Comparison of ENCODE assay signal across 15 cellular contexts in the genomic region with DNA sequence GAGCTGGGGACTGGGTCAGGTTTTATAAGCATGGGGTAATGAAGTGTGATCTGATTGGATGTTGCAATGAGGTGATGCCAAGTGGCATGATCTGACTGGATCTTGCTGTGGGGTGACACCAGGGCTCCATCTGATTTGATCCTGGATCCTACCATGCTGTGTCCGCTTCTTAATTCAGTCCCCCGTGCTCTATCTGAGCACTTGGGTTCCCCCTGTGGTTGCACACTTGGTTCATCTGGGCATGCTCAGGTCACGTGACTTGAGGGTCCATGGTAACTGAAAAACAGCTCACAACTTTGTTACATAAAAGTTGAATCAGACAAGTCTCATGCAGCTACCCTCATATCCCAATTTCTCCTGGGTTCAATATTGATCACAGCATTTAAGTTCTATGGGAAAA.
DNase-seq lines count a peak whose midpoint lies in the region; ATAC-seq, FAIRE-seq and TF ChIP-seq lines count a peak whose summit lies in the region.
"Had no signal": no experiment of that assay in that cellular context is flagged by ENCODE, and none has a peak within 500 bp of the region (broad histone marks: within the 10 kb centered on the region; RNA-seq: fewer than 3 reads in every experiment).

No MANE protein-coding gene starts in this region.

- H3K9ac ChIP-seq in HepG2 (ENCODE audit: insufficient read depth, low read depth, low read length) (no peak overlapping the region), K562 (ENCODE audit: insufficient read depth in 1 of 2, low read depth in 2 of 2, low read length in 2 of 2) (no peak overlapping the region)

- H3K9me1 ChIP-seq in K562 (ENCODE audit: control insufficient read depth, insufficient read depth, low read length), result no peaks in the 10 kb centered on the region

- TF ChIP-seq EP300 in HepG2 (IDR thresholded peaks at IDR 0.05; ENCODE audit: low read depth in 2 of 2, low read length in 2 of 2) (no peak), HepG2 (CRISPR knock-in tag; IDR thresholded peaks at IDR 0.05; ENCODE audit: borderline replicate concordance) (no peak), K562 (IDR thresholded peaks at IDR 0.05; ENCODE audit: low read length) (no peak)

- no peaks in the 10 kb centered on the region for H3K36me3 ChIP-seq in HepG2 (replicated peaks in 1 of 2; ENCODE audit: control insufficient read depth in 1 of 2, insufficient read depth in 2 of 2, low read length in 2 of 2)
- H3K36me3 ChIP-seq in right lobe of liver, result no peaks in the 10 kb centered on the region
- H3K36me3 ChIP-seq in K562 (ENCODE audit: control insufficient read depth, insufficient read depth, low read length), result no peaks in the 10 kb centered on the region
- H3K36me3 ChIP-seq: HAP-1 had no signal

- POLR2A ChIA-PET in HepG2 (lab: Yijun Ruan, JAX) (no interaction called here), K562 (lab: Yijun Ruan, JAX) (no interaction called here)

- H3K27ac ChIP-seq in HepG2 (ENCODE audit: extremely low read length, insufficient read depth, low read length) (no peak overlapping the region), right lobe of liver (no peak overlapping the region), K562 (ENCODE audit: extremely low read depth, low read depth, low read length) (no peak overlapping the region)
- H3K27ac ChIP-seq: C4-2B had no signal

- no peaks in the 10 kb centered on the region for H3K79me2 ChIP-seq in HepG2 (ENCODE audit: insufficient read depth, low read length)
- H3K79me2 ChIP-seq in K562 (ENCODE audit: control insufficient read depth, insufficient read depth, low read length), result no peaks in the 10 kb centered on the region

- TF ChIP-seq CTCF in HepG2 (CRISPR knock-in tag; IDR thresholded peaks at IDR 0.05) (no peak), right lobe of liver (IDR thresholded peaks at IDR 0.05) (no peak), K562 (IDR thresholded peaks at IDR 0.05 in 2 of 3, conservative IDR thresholded peaks at IDR 0.05 in 1 of 3; ENCODE audit: insufficient read depth in 2 of 3, low read depth in 1 of 3, low read length in 3 of 3) (no peak)

- no peak overlapping the region for H3K4me3 ChIP-seq in HepG2 (replicated peaks in 1 of 3; ENCODE audit: insufficient read depth in 1 of 3, low read depth in 2 of 3, low read length in 3 of 3)
- H3K4me3 ChIP-seq in right lobe of liver, result no peak overlapping the region
- no peak overlapping the region for H3K4me3 ChIP-seq in K562
- H3K4me3 ChIP-seq: HAP-1 had no signal

- no peak overlapping the region for H2AFZ ChIP-seq in HepG2 (ENCODE audit: low read length)
- H2AFZ ChIP-seq in K562 (ENCODE audit: low read depth, low read length), result no peak overlapping the region

- CTCF ChIA-PET in HepG2 (lab: Yijun Ruan, JAX; ENCODE audit: low intra/inter-chr PET ratio, low total read pairs) (no interaction called here), K562 (lab: Yijun Ruan, JAX; ENCODE audit: low intra/inter-chr PET ratio) (no interaction called here)

- H3K27me3 ChIP-seq in HepG2 (ENCODE audit: control insufficient read depth in 1 of 2, insufficient read depth in 2 of 2, low read length in 2 of 2), result no peaks in the 10 kb centered on the region
- no peaks in the 10 kb centered on the region for H3K27me3 ChIP-seq in right lobe of liver
- H3K27me3 ChIP-seq in K562 (ENCODE audit: control insufficient read depth in 2 of 2, insufficient read depth in 2 of 2, low read length in 2 of 2), result no peaks in the 10 kb centered on the region

- DNase-seq in HepG2 (ENCODE audit: low spot score), result no peak
- no peak for DNase-seq in right lobe of liver
- DNase-seq in HT1080 (ENCODE audit: low read depth), result peak; percentile 54
- DNase-seq in K562 (ENCODE audit: extremely low read depth in 1 of 4, low spot score in 3 of 4), result no peak
- no peak for DNase-seq in ecto neural progenitor cell (ENCODE audit: low spot score)
- DNase-seq: CD4-positive, alpha-beta memory T cell; GOT3; Kasumi-1; KBM-7 had no signal

- H3K4me1 ChIP-seq in HepG2 (ENCODE audit: insufficient read depth, low read length) (no peaks in the 10 kb centered on the region), right lobe of liver (no peaks in the 10 kb centered on the region), K562 (replicated peaks in 1 of 2; ENCODE audit: control insufficient read depth in 2 of 2, insufficient read depth in 2 of 2, low read length in 2 of 2) (no peaks in the 10 kb centered on the region)
- H3K4me1 ChIP-seq: HAP-1 had no signal

- 40% methylated on average over 2 of the region's 3 CpGs for WGBS in HepG2 (ENCODE audit: low lambda C conversion rate)
- WGBS in right lobe of liver (ENCODE audit: insufficient coverage, low coverage, low lambda C conversion rate, missing lambda C conversion rate), result no CpG with 5 or more reads among the region's 3 CpGs
- WGBS in K562 (ENCODE audit: insufficient coverage, low coverage, missing lambda C conversion rate), result 0% methylated on average over 3 of the region's 3 CpGs

- H3K9me3 ChIP-seq in HepG2 (ENCODE audit: low read length) (no peaks in the 10 kb centered on the region), right lobe of liver (no peaks in the 10 kb centered on the region), K562 (replicated peaks; ENCODE audit: control insufficient read depth, insufficient read depth, low read depth, low read length) (no peaks in the 10 kb centered on the region)
- H3K9me3 ChIP-seq: HAP-1 had no signal

- no peaks in the 10 kb centered on the region for H4K20me1 ChIP-seq in HepG2 (ENCODE audit: insufficient read depth, low read length)
- no peaks in the 10 kb centered on the region for H4K20me1 ChIP-seq in K562 (replicated peaks; ENCODE audit: control insufficient read depth, insufficient read depth, low read length)

- ATAC-seq in HepG2 (no peak), right lobe of liver (no peak), K562 (no peak), HG03520 (IDR thresholded peaks at IDR 0.05; ENCODE audit: unreplicated experiment) (no peak), HG02938 (IDR thresholded peaks at IDR 0.05; ENCODE audit: unreplicated experiment) (no peak)

- TF ChIP-seq RAD21 in HepG2 (CRISPR knock-in tag; IDR thresholded peaks at IDR 0.05) (no peak), K562 (CRISPR knock-in tag; conservative IDR thresholded peaks at IDR 0.05 in 1 of 2, IDR thresholded peaks at IDR 0.05 in 1 of 2) (no peak)

- intact Hi-C loops in HepG2 (cut with micrococcal nuclease; ENCODE audit: unreplicated experiment), result no loop called here
- intact Hi-C loops in right lobe of liver (cut with DNase I), result no loop called here
- intact Hi-C loops in K562 (cut with micrococcal nuclease), result no loop called here

- H3K4me2 ChIP-seq in HepG2 (ENCODE audit: low read depth, low read length) (no peak overlapping the region), K562 (ENCODE audit: insufficient read depth, low read length) (no peak overlapping the region)

- TF ChIP-seq POLR2A in HepG2 (IDR thresholded peaks at IDR 0.05; ENCODE audit: insufficient read depth in 1 of 2, low read depth in 2 of 2, low read length in 2 of 2), result no peak
- TF ChIP-seq POLR2A in right lobe of liver (IDR thresholded peaks at IDR 0.05), result no peak
- TF ChIP-seq POLR2A in K562 (conservative IDR thresholded peaks at IDR 0.05), result no peak

- FAIRE-seq in HepG2 (lab: Jason Lieb, UNC) (no peak), K562 (lab: Jason Lieb, UNC) (no peak)
- FAIRE-seq: D721Med, GM12891 had no signal

- BruUV-seq in HepG2 (replicated peaks; lab: Mats Ljungman, UMichigan) (no TSS peak), K562 (replicated peaks; lab: Mats Ljungman, UMichigan) (no TSS peak)

- in situ Hi-C loops in HepG2 (cut with HindIII; ENCODE audit: extremely low pct_ligation_motif_present, low pct_unique_long_range_greater_than_20kb) (no loop called here), K562 (cut with MboI) (no loop called here)

TF ChIP-seq in HepG2, 621 proteins besides CTCF, POLR2A, EP300 and RAD21 (continues in another document):
- no peak for TF ChIP-seq ZBTB39 (CRISPR knock-in tag; IDR thresholded peaks at IDR 0.05)

TF ChIP-seq in K562, 482 proteins besides CTCF, POLR2A, EP300 and RAD21 (continues in another document):
- TF ChIP-seq RREB1 (CRISPR knock-in tag; IDR thresholded peaks at IDR 0.05) (no peak), ADNP (tag; IDR thresholded peaks at IDR 0.05) (no peak)

Comparison
In these comparisons a context has a peak if more than half of its experiments do, and no peak if none do; other contexts are left out.
1. Of the 241 proteins assayed by ChIP-seq in both HepG2 and K562: peak only in HepG2: none; only in K562: PRDM10 and TFE3; in both: RAD51; in neither: 237; mixed calls (peak in some experiments, not most) for 1.